Comparison of ENCODE assay signal across 18 cellular contexts in the genomic region with DNA sequence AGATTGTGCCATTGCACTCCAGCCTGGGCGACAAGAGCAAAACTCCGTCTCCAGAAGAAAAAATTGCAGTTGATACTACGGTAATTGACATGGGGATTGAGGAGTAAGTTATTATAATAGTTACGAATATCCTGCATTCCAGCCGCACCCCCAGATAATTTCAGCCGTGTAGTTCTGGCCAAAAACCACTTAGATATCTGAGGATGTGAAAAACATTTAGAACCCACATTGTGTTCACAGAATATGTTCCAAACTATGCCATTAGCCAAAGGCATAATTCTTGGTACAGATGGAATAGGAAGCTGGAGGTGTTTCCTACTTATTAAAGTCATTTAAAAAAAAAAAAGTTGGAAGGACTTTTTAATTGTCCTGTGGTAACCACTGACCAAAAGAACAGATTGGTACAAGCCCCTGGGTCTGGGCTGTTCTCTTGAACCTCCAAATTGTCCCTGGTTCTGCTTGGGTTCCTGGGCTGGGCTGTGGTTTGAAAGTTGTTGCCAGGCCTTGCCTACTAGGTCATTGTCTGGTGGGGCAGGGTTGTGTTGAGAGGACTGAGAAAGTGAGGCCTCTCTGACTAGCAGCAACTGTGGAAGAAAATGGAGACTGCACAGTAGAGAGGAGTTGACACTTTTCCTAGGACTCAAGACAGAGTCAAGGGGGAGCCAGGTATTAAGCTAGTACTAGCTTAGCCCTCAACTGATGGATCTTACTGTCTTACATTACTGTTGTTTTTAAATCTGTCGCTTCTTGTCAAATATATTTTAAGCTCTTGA.
A peak's percentile ranks its signal among the peaks of the same experiment; 100 is the strongest.
DNase-seq lines count a peak whose midpoint lies in the region; ATAC-seq and TF ChIP-seq lines count a peak whose summit lies in the region.
"Had no signal": no experiment of that assay in that cellular context is flagged by ENCODE, and none has a peak within 500 bp of the region (broad histone marks: within the 10 kb centered on the region; RNA-seq: fewer than 3 reads in every experiment).

No MANE protein-coding gene starts in this region.

- peaks cover 4% of the 10 kb centered on the region; the same call in 1 of the 2 replicates for H3K4me1 ChIP-seq in GM23338 (ENCODE audit: insufficient read depth)
- H3K4me1 ChIP-seq in gastrocnemius medialis: peaks cover 22 to 34% of the 10 kb centered on the region in 2 donors
- H3K4me1 ChIP-seq: testis had no signal

- TF ChIP-seq CTCF in GM23338 (conservative IDR thresholded peaks at IDR 0.05; ENCODE audit: low read depth in 2 of 2) (no peak), RWPE1 (conservative IDR thresholded peaks at IDR 0.05; ENCODE audit: low read depth) (no peak), gastrocnemius medialis (IDR thresholded peaks at IDR 0.05 in 4 of 5, conservative IDR thresholded peaks at IDR 0.05 in 1 of 5) (no peak)

- H3F3A ChIP-seq in GM23338 (replicated peaks; ENCODE audit: low read depth): no peaks in the 10 kb centered on the region

- no peak for ATAC-seq in GM23338
- ATAC-seq in gastrocnemius medialis: no peak
- ATAC-seq in left colon: no peak

- H3K4me1 Mint-ChIP-seq in GM23338: peaks cover 16% of the 10 kb centered on the region; the same call in 2 of the 3 replicates
- H3K4me1 Mint-ChIP-seq: activated naive CD4-positive, alpha-beta T cell treated with anti-CD3 and anti-CD28 coated beads, Interleukin-2, amount 50 U/mL, for 24 hours had no signal

- no peak overlapping the region for H3K4me2 ChIP-seq in GM23338

- no peaks in the 10 kb centered on the region for H3K9me2 ChIP-seq in GM23338 (ENCODE audit: insufficient read depth)

- H3K27me3 Mint-ChIP-seq in GM23338 (ENCODE audit: insufficient read depth, low read depth, poor library complexity): no peaks in the 10 kb centered on the region
- H3K27me3 Mint-ChIP-seq: activated naive CD4-positive, alpha-beta T cell treated with anti-CD3 and anti-CD28 coated beads, Interleukin-2, amount 50 U/mL, for 24 hours had no signal

- H3K36me3 Mint-ChIP-seq in GM23338 (ENCODE audit: low read depth): peaks cover 3% of the 10 kb centered on the region; the same call in 2 of the 3 replicates

- no peaks in the 10 kb centered on the region for H4K20me1 ChIP-seq in GM23338 (replicated peaks; ENCODE audit: insufficient read depth)

- H3K4me3 ChIP-seq in GM23338 (no peak overlapping the region), gastrocnemius medialis (no peak overlapping the region)
- H3K4me3 ChIP-seq: right atrium auricular region, testis had no signal

- no peaks in the 10 kb centered on the region for H3K36me3 ChIP-seq in GM23338 (ENCODE audit: insufficient read depth)
- no peaks in the 10 kb centered on the region for H3K36me3 ChIP-seq in gastrocnemius medialis
- H3K36me3 ChIP-seq: BE2C, right atrium auricular region had no signal

- intact Hi-C loops in gastrocnemius medialis (cut with DNase I; ENCODE audit: low total_unique reads): loop anchor here (10.0 kb wide), 1 partner anchor 270 kb away; no protein-coding TSS in a partner anchor
- intact Hi-C loops in left colon (cut with DNase I, micrococcal nuclease): no loop called here

- no peaks in the 10 kb centered on the region for H3K27me3 ChIP-seq in GM23338 (ENCODE audit: insufficient read depth)
- no peaks in the 10 kb centered on the region for H3K27me3 ChIP-seq in gastrocnemius medialis
- H3K27me3 ChIP-seq: BE2C, right atrium auricular region, testis had no signal

- H3K9me3 Mint-ChIP-seq in GM23338: peaks cover 2% of the 10 kb centered on the region; the same call in 1 of the 3 replicates
- H3K9me3 Mint-ChIP-seq: activated naive CD4-positive, alpha-beta T cell treated with anti-CD3 and anti-CD28 coated beads, Interleukin-2, amount 50 U/mL, for 24 hours had no signal

- H3K9me3 ChIP-seq in gastrocnemius medialis: no peaks in the 10 kb centered on the region
- H3K9me3 ChIP-seq: BE2C, right atrium auricular region, testis had no signal

- 0 out of 2 replicates have a peak overlapping the region, but pooled peaks have one; percentile 3 for H3K27ac ChIP-seq in GM23338 (ENCODE audit: low read depth)
- peak overlapping the region; percentile 93 for H3K27ac ChIP-seq in RWPE1
- H3K27ac ChIP-seq in gastrocnemius medialis: peak overlapping the region; percentile 11 to 52 (median 38)
- H3K27ac ChIP-seq: right atrium auricular region, testis had no signal

- DNase-seq in GM23338 (ENCODE audit: low spot score): no peak
- no peak for DNase-seq in RWPE1 (ENCODE audit: low spot score)
- peak; percentile 30 for DNase-seq in dermis blood vessel endothelial cell
- no peak for DNase-seq in gastrocnemius medialis
- no peak for DNase-seq in NCI-H2196 (lab: John Stamatoyannopoulos, UW; ENCODE audit: unreplicated experiment)
- no peak for DNase-seq in left colon
- no peak for DNase-seq in activated naive CD4-positive, alpha-beta T cell treated with Interleukin-2 at 50 U/mL for 16 hours
- DNase-seq: BE2C; foreskin melanocyte; MM.1S; NCI-H187 treated with DMSO at 0.1 percent for 48 hours; NCI-H510A treated with DMSO at 0.1 percent for 48 hours; stimulated activated CD4-positive, alpha-beta T cell treated with anti-CD3 and anti-CD28 coated beads, Interleukin-4, amount 100 ng/mL, for 1 hour; stimulated activated CD8-positive, alpha-beta memory T cell treated with anti-CD3 and anti-CD28 coated beads, Interleukin-4, amount 100 ng/mL, for 48 hours; testis had no signal

- H2AFZ ChIP-seq in GM23338: no peak overlapping the region

- POLR2A ChIA-PET in RWPE1 (lab: Yijun Ruan, JAX; ENCODE audit: low non-redundant PET): interaction anchor here (0.6 kb wide), 1 partner anchor 31 kb away, joined by 6 read pairs; no protein-coding TSS in a partner anchor

- no peaks in the 10 kb centered on the region for H3K79me2 ChIP-seq in GM23338 (replicated peaks; ENCODE audit: insufficient read depth)

- in situ Hi-C loops in gastrocnemius medialis (cut with MboI; ENCODE audit: low sequenced_read_pairs in 4 of 4): no loop called here

- H3K27ac Mint-ChIP-seq in GM23338: no peak overlapping the region
- H3K27ac Mint-ChIP-seq: activated naive CD4-positive, alpha-beta T cell treated with anti-CD3 and anti-CD28 coated beads, Interleukin-2, amount 50 U/mL, for 24 hours had no signal

- no peak for TF ChIP-seq POLR2A in gastrocnemius medialis (IDR thresholded peaks at IDR 0.05)

- no peak overlapping the region for H3K4me3 Mint-ChIP-seq in GM23338
- H3K4me3 Mint-ChIP-seq: activated naive CD4-positive, alpha-beta T cell treated with anti-CD3 and anti-CD28 coated beads, Interleukin-2, amount 50 U/mL, for 24 hours; neural crest cell had no signal

- CTCF ChIA-PET in RWPE1 (lab: Yijun Ruan, JAX): interaction anchor here (1.2 kb wide), 1 partner anchor 17 kb away, joined by 3 read pairs; no protein-coding TSS in a partner anchor

TF ChIP-seq in GM23338, 12 proteins besides CTCF, POLR2A, EP300 and RAD21 (continues in another document):
- TF ChIP-seq, protein P1, sequence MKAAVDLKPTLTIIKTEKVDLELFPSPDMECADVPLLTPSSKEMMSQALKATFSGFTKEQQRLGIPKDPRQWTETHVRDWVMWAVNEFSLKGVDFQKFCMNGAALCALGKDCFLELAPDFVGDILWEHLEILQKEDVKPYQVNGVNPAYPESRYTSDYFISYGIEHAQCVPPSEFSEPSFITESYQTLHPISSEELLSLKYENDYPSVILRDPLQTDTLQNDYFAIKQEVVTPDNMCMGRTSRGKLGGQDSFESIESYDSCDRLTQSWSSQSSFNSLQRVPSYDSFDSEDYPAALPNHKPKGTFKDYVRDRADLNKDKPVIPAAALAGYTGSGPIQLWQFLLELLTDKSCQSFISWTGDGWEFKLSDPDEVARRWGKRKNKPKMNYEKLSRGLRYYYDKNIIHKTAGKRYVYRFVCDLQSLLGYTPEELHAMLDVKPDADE (IDR thresholded peaks at IDR 0.05): no peak
- TF ChIP-seq EZH2 (IDR thresholded peaks at IDR 0.05; ENCODE audit: low read depth, unreplicated experiment): no peak
- no peak for TF ChIP-seq EZH2phosphoT487 (IDR thresholded peaks at IDR 0.05; ENCODE audit: unreplicated experiment)
- TF ChIP-seq CREB1 (CRISPR knock-in tag; IDR thresholded peaks at IDR 0.05; ENCODE audit: low read depth): no peak

Comparison
In these comparisons a context has a peak if more than half of its experiments do, and no peak if none do; other contexts are left out.
1. H3K27ac ChIP-seq: peak in every context shown above with its lines; median percentile 93 in RWPE1; 38 in gastrocnemius medialis; 3 in GM23338.